In genomic region chr3:13016083-13016725, GRCh38 we compare ENCODE assay signal across 8 cellular contexts. TPM values are rescaled to one million over a fixed set of nuclear protein-coding genes. Genes with fewer than 3 reads are reported as not detected.
DNase-seq lines count a peak whose midpoint lies in the region; ATAC-seq and TF ChIP-seq lines count a peak whose summit lies in the region.

No MANE protein-coding gene starts in this region.

- no peaks in the 10 kb centered on the region for H3K36me3 Mint-ChIP-seq in type B pancreatic cell

- H3K27me3 Mint-ChIP-seq in type B pancreatic cell: peaks cover 3% of the 10 kb centered on the region

- peak overlapping the region in 1 of 2 donors; percentile 88 for H3K27ac ChIP-seq in lung (ENCODE audit: low read depth in 1 of 2, low read length in 1 of 2)
- H3K27ac ChIP-seq in PC-3 (ENCODE audit: low read length): no peak overlapping the region

- H4K20me1 ChIP-seq in PC-3 (ENCODE audit: low read length): no peaks in the 10 kb centered on the region

- TF ChIP-seq CTCF in lung (IDR thresholded peaks at IDR 0.05; ENCODE audit: control extremely low read depth, extremely low read depth) (no peak), type B pancreatic cell (conservative IDR thresholded peaks at IDR 0.05) (no peak), PC-3 (conservative IDR thresholded peaks at IDR 0.05; ENCODE audit: low read depth, low read length) (no peak)

- H3K4me1 ChIP-seq in lung (ENCODE audit: control insufficient read depth in 2 of 2, insufficient read depth in 2 of 2, low read length in 2 of 2) (peaks cover 5 to 27% of the 10 kb centered on the region in 2 donors), PC-3 (ENCODE audit: insufficient read depth, low read length) (peaks cover 9% of the 10 kb centered on the region)

- H3K27ac Mint-ChIP-seq in type B pancreatic cell: peak overlapping the region; percentile 12

- WGBS in lung, 2 donors: 9 to 13% methylated on average over 18 of the region's 18 CpGs

- no peaks in the 10 kb centered on the region for H3K36me3 ChIP-seq in lung (ENCODE audit: control insufficient read depth in 2 of 2, insufficient read depth in 2 of 2, low read length in 2 of 2)
- H3K36me3 ChIP-seq in PC-3 (ENCODE audit: low read depth, low read length): no peaks in the 10 kb centered on the region

- H3K9me2 ChIP-seq in PC-3 (replicated peaks; ENCODE audit: low read length): no peaks in the 10 kb centered on the region

- intact Hi-C loops in PC-3 (cut with micrococcal nuclease): no loop called here

- H3K4me3 Mint-ChIP-seq in type B pancreatic cell: no peak overlapping the region

- BruUV-seq in PC-3 (replicated peaks; lab: Mats Ljungman, UMichigan): no TSS peak

- H3K4me1 Mint-ChIP-seq in type B pancreatic cell (ENCODE audit: unreplicated experiment): peaks cover 26% of the 10 kb centered on the region

- H3K4me3 ChIP-seq in lung (no peak overlapping the region), PC-3 (ENCODE audit: low read length) (no peak overlapping the region)

- POLR2A ChIA-PET in PC-3 (lab: Charles Lee; ENCODE audit: unreplicated experiment): no interaction called here

- H3F3A ChIP-seq in PC-3 (ENCODE audit: low read length, unreplicated experiment): no peaks in the 10 kb centered on the region

- no peaks in the 10 kb centered on the region for H3K9me3 Mint-ChIP-seq in type B pancreatic cell

- H3K9me3 ChIP-seq in lung (ENCODE audit: control insufficient read depth in 2 of 2, insufficient read depth in 1 of 2, low read length in 1 of 2) (no peaks in the 10 kb centered on the region), PC-3 (ENCODE audit: low read length) (no peaks in the 10 kb centered on the region)

- H3K27me3 ChIP-seq in lung (ENCODE audit: control insufficient read depth, insufficient read depth) (no peaks in the 10 kb centered on the region), PC-3 (ENCODE audit: low read length) (no peaks in the 10 kb centered on the region)

- no peak overlapping the region for H3K4me2 ChIP-seq in PC-3 (ENCODE audit: low read length)

- no peaks in the 10 kb centered on the region for H3K79me2 ChIP-seq in PC-3 (ENCODE audit: low read length)

- H3K9ac ChIP-seq in PC-3 (ENCODE audit: low read length): no peak overlapping the region

- H2AFZ ChIP-seq in PC-3 (ENCODE audit: low read length): no peak overlapping the region

- CTCF ChIA-PET in PC-3 (lab: Charles Lee): no interaction called here

- peak; percentile 37 for DNase-seq in NCI-H345 (lab: John Stamatoyannopoulos, UW)
- peak; percentile 45 for DNase-seq in activated effector memory CD4-positive, alpha-beta T cell treated with Interleukin-2 at 50 U/mL for 16 hours
- DNase-seq in lung (ENCODE audit: low spot score): peak; percentile 48
- no peak for DNase-seq in type B pancreatic cell (ENCODE audit: extremely low spot score, unreplicated experiment)
- DNase-seq in NCI-H82 treated with DMSO at 0.1 percent for 48 hours (lab: John Stamatoyannopoulos, UW; ENCODE audit: unreplicated experiment): no peak
- no peak for DNase-seq in PC-3

- ATAC-seq in GM18858 (IDR thresholded peaks at IDR 0.05; ENCODE audit: unreplicated experiment): peak; percentile 20
- ATAC-seq in HG02678 (IDR thresholded peaks at IDR 0.05; ENCODE audit: unreplicated experiment): peak; percentile 36
- ATAC-seq in lung (ENCODE audit: insufficient read depth, low FRiP score): peak; percentile 46
- ATAC-seq in PC-3: no peak

RNA-seq across cellular contexts. Expression of gene IQSEC1, which starts 57.0 kb away (rescaled TPM):
- total RNA-seq in lung (10 to 100 TPM; 34.2 to 69.1 TPM), type B pancreatic cell (ENCODE audit: low replicate concordance) (28.5 and 33.1 TPM in 2 replicates), PC-3 (2014; rRNA removed) (37.9 and 56.2 TPM in 2 replicates)
- 10 to 100 TPM; 13.9 to 28.0 TPM for polyA plus RNA-seq in lung

Comparison
In these comparisons a context has a peak if more than half of its experiments do, and no peak if none do; other contexts are left out.
1. DNase-seq: peak in NCI-H345 (single experiment), activated effector memory CD4-positive, alpha-beta T cell treated with Interleukin-2 at 50 U/mL for 16 hours (single experiment) and lung (single experiment); none in type B pancreatic cell (single experiment), NCI-H82 treated with DMSO at 0.1 percent for 48 hours (single experiment) and PC-3 (single experiment).